ENCODE assay signal across 16 cellular contexts in the genomic region with DNA sequence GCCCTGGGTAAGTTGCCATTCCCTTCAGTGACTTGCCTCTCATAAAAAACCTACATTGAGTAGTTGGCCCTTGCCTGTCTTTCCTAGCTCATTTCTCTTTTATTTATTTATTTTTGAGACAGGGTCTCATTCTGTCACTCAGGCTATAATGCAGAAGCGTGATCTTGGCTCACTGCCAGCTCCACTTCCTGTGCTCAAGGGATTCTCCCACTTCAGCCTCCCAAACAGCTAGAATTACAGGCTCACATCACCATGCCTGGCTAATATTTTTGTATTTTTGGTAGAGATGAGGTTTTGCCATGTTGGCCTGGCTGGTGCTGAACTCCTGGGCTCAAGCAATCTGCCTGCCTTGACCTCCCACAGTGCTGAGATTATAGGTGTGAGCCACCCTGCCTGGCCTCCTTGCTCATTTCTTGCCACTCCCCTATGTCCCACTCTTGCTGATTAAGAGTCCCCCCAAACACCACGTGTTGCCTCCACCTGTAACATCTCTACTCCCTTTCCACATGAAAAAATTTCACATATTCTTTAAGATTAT. TPM values are rescaled to one million over a fixed set of nuclear protein-coding genes. Genes with fewer than 3 reads are reported as not detected.
DNase-seq lines count a peak whose midpoint lies in the region; ATAC-seq and TF ChIP-seq lines count a peak whose summit lies in the region.
"Had no signal": no experiment of that assay in that cellular context is flagged by ENCODE, and none has a peak within 500 bp of the region (broad histone marks: within the 10 kb centered on the region; RNA-seq: fewer than 3 reads in every experiment).

No MANE protein-coding gene starts in this region.

- no peak for TF ChIP-seq EP300 in sigmoid colon (IDR thresholded peaks at IDR 0.05)

- H3K36me3 ChIP-seq in sigmoid colon (no peaks in the 10 kb centered on the region), right atrium auricular region (no peaks in the 10 kb centered on the region)
- H3K36me3 ChIP-seq: uterus had no signal

- H3K9me3 ChIP-seq in sigmoid colon (no peaks in the 10 kb centered on the region), right atrium auricular region (no peaks in the 10 kb centered on the region)
- H3K9me3 ChIP-seq: uterus had no signal

- WGBS in sigmoid colon, 2 donors: 20 to 35% methylated on average over 2 of the region's 2 CpGs

- no peak for TF ChIP-seq CTCF in endothelial cell (IDR thresholded peaks at IDR 0.05; ENCODE audit: unreplicated experiment)
- no peak for TF ChIP-seq CTCF in sigmoid colon (IDR thresholded peaks at IDR 0.05)
- no peak for TF ChIP-seq CTCF in natural killer cell (IDR thresholded peaks at IDR 0.05)
- TF ChIP-seq CTCF in right atrium auricular region (IDR thresholded peaks at IDR 0.05): no peak

- DNase-seq in A172 (ENCODE audit: low spot score) (peak; percentile 45), ELR (ENCODE audit: low read depth) (peak; percentile 42), NCI-H345 treated with DMSO at 0.1 percent for 48 hours (lab: John Stamatoyannopoulos, UW; ENCODE audit: unreplicated experiment) (peak; percentile 40), endothelial cell (ENCODE audit: low spot score) (no peak), 8988T (no peak), sigmoid colon (no peak), natural killer cell (no peak), right atrium auricular region (ENCODE audit: low spot score) (no peak)
- DNase-seq: activated CD4-positive, alpha-beta T cell treated with anti-CD3 and anti-CD28 coated beads, Interleukin-2, amount 50 U/mL, for 48 hours; activated naive CD4-positive, alpha-beta T cell treated with anti-CD3 and anti-CD28 coated beads, Interleukin-2, amount 50 U/mL, for 16 hours; immature natural killer cell; uterus had no signal

- H3K27me3 ChIP-seq in sigmoid colon (no peaks in the 10 kb centered on the region), right atrium auricular region (no peaks in the 10 kb centered on the region)
- H3K27me3 ChIP-seq: uterus had no signal

- peaks cover 4% of the 10 kb centered on the region for H3K27me3 Mint-ChIP-seq in endothelial cell (ENCODE audit: unreplicated experiment)
- peaks cover 13 to 14% of the 10 kb centered on the region in 2 donors for H3K27me3 Mint-ChIP-seq in natural killer cell (ENCODE audit: low read depth in 2 of 2)

- H3K27ac Mint-ChIP-seq in endothelial cell (ENCODE audit: unreplicated experiment): peak overlapping the region; percentile 58
- no peak overlapping the region for H3K27ac Mint-ChIP-seq in natural killer cell
- H3K27ac Mint-ChIP-seq: immature natural killer cell had no signal

- ATAC-seq in natural killer cell: no peak

- TF ChIP-seq POLR2A in sigmoid colon (IDR thresholded peaks at IDR 0.05): no peak

- H3K4me3 ChIP-seq in sigmoid colon (no peak overlapping the region), right atrium auricular region (no peak overlapping the region)
- H3K4me3 ChIP-seq: uterus had no signal

- H3K9me3 Mint-ChIP-seq in endothelial cell (ENCODE audit: unreplicated experiment): no peaks in the 10 kb centered on the region
- no peaks in the 10 kb centered on the region for H3K9me3 Mint-ChIP-seq in natural killer cell
- H3K9me3 Mint-ChIP-seq: central memory CD8-positive, alpha-beta T cell; neural crest cell had no signal

- intact Hi-C loops in sigmoid colon (cut with DNase I) (no loop called here), natural killer cell (cut with micrococcal nuclease) (no loop called here)

- H3K4me1 ChIP-seq in sigmoid colon (no peaks in the 10 kb centered on the region), right atrium auricular region (no peaks in the 10 kb centered on the region)
- H3K4me1 ChIP-seq: uterus had no signal

- H3K27ac ChIP-seq in sigmoid colon (no peak overlapping the region), right atrium auricular region (no peak overlapping the region)
- H3K27ac ChIP-seq: C4-2B, KMS-11, uterus had no signal

- no peak overlapping the region for H3K4me3 Mint-ChIP-seq in endothelial cell (ENCODE audit: unreplicated experiment)
- no peak overlapping the region for H3K4me3 Mint-ChIP-seq in natural killer cell
- H3K4me3 Mint-ChIP-seq: central memory CD8-positive, alpha-beta T cell; immature natural killer cell; neural crest cell had no signal

- H3K36me3 Mint-ChIP-seq in endothelial cell (ENCODE audit: low read depth, unreplicated experiment) (peaks cover 22% of the 10 kb centered on the region), natural killer cell (no peaks in the 10 kb centered on the region)
- H3K36me3 Mint-ChIP-seq: immature natural killer cell had no signal

- peaks cover 49% of the 10 kb centered on the region for H3K4me1 Mint-ChIP-seq in endothelial cell (ENCODE audit: unreplicated experiment)
- peaks cover 0 to 5% of the 10 kb centered on the region in 2 donors for H3K4me1 Mint-ChIP-seq in natural killer cell
- H3K4me1 Mint-ChIP-seq: central memory CD8-positive, alpha-beta T cell; immature natural killer cell had no signal

RNA-seq across cellular contexts. Expression of gene EVA1A, which starts 12.6 kb away (rescaled TPM):
- total RNA-seq in A172 (2014; rRNA removed; shearing (Covaris generic)): 24.6 and 38.3 TPM in 2 replicates
- total RNA-seq in endothelial cell (ENCODE audit: unreplicated experiment) (19.9 TPM), sigmoid colon (1 to 10 TPM in 1 of 4 donors, not detected in 3; 1.2 TPM), natural killer cell (not detected), right atrium auricular region (1 to 10 TPM in 1 of 2 donors, under 1 TPM in 1; 0.47 to 1.2 TPM)
- polyA plus RNA-seq in sigmoid colon: 1 to 10 TPM in 2 of 3 donors, not detected in 1; 1.2 to 5.4 TPM
- polyA plus RNA-seq: immature natural killer cell had no signal

Comparison
In these comparisons a context has a peak if more than half of its experiments do, and no peak if none do; other contexts are left out.
1. DNase-seq: peak in A172 (single experiment), ELR (single experiment) and NCI-H345 treated with DMSO at 0.1 percent for 48 hours (single experiment); none in endothelial cell (single experiment), 8988T (single experiment), sigmoid colon (single experiment), natural killer cell (single experiment) and right atrium auricular region (single experiment).